ENCODE assay signal across 8 cellular contexts in the genomic region with DNA sequence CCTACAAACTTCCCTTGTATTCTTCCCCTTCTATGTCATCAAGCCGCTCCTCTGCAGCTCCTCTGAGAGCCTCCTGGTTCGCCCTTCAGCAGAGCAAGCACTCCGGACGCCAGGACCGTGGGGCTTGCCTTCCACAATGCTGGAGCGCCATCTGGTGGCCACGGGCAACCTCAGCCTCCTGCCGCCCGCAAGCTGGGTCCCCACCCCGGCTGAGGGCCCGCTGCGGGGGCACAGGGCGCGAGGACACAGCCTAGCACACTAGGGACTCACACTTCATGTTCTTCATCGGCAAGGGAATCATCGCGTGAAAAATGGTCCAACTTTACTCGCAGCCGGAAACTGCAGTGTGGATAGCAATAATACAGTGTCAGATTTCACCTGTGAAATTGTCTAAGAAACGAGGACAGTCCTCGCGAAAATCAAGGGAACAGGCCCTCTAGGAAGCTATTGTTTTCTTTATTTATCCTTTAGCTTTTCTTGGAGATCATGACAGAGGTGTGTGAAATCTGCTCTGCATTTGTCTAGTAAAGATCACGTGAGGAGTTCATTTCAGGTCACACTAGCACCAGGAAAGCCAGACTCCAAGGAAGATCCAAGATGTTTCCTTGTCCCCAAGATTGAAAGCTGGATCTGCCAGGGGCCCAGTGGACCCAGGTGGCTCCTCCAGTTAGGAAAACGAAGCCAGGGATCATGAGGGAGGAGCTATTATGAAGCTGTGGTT.
DNase-seq lines count a peak whose midpoint lies in the region; ATAC-seq lines count a peak whose summit lies in the region.

No MANE protein-coding gene starts in this region.

- ATAC-seq in GM18502 (IDR thresholded peaks at IDR 0.05; ENCODE audit: poor library complexity, unreplicated experiment) (peak; percentile 78), HG03103 (IDR thresholded peaks at IDR 0.05; ENCODE audit: low read depth, unreplicated experiment) (peak; percentile 83)

- peak; percentile 99 for DNase-seq in 8988T
- peak; percentile 75 for DNase-seq in NCI-H226
- peak; percentile 90 for DNase-seq in activated CD4-positive, CD25-positive, alpha-beta regulatory T cell treated with anti-CD3 and anti-CD28 coated beads, Interleukin-2, amount 50 U/mL, for 72 hours
- peak; percentile 82 for DNase-seq in cerebellar cortex (ENCODE audit: low spot score)
- peak; percentile 96 for DNase-seq in left kidney (ENCODE audit: low read depth, low spot score)
- peak; percentile 89 for DNase-seq in stimulated activated CD4-positive, alpha-beta T cell treated with anti-CD3 and anti-CD28 coated beads, Interleukin-1b, Interleukin-23, amount 100 ng/mL, for 48 hours

Comparison
In these comparisons a context has a peak if more than half of its experiments do, and no peak if none do; other contexts are left out.
1. Peak in every context shown above with its lines: DNase-seq and ATAC-seq.